ENCODE assay signal across 12 cellular contexts in the genomic region with DNA sequence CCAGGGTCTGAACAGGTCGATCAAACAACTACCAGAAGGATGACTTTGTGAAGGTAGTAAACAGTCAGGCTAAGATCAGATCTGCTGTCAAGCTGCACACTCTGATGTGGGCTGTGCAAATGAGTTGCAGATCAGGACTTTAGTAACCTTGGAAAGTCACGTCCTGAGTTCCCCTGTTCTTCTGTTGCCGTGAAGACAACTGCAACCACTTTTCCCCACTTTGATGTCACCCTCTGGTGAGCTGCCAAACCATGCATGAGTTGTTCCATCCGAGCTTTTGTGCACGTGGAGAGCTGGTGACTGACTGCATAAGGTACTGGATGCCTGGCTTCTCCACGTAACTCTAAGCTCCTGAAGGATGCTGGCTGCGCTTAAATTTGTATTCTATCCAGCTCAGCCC.
A peak's percentile ranks its signal among the peaks of the same experiment; 100 is the strongest.
DNase-seq lines count a peak whose midpoint lies in the region; ATAC-seq, FAIRE-seq and TF ChIP-seq lines count a peak whose summit lies in the region.
"Had no signal": no experiment of that assay in that cellular context is flagged by ENCODE, and none has a peak within 500 bp of the region (broad histone marks: within the 10 kb centered on the region; RNA-seq: fewer than 3 reads in every experiment).

No MANE protein-coding gene starts in this region.

- peaks cover 5% of the 10 kb centered on the region for H3K9me3 Mint-ChIP-seq in activated CD8-positive, alpha-beta T cell treated with anti-CD3 and anti-CD28 coated beads for 36 hours
- H3K9me3 Mint-ChIP-seq in activated CD8-positive, alpha-beta T cell treated with anti-CD3 and anti-CD28 coated beads, Interleukin-2, amount 10 ng/mL, durations not matched to agents 7 days and 5 days (ENCODE audit: insufficient read depth): peaks cover 7% of the 10 kb centered on the region

- intact Hi-C loops in activated CD8-positive, alpha-beta T cell treated with anti-CD3 and anti-CD28 coated beads for 36 hours (cut with micrococcal nuclease): no loop called here

- TF ChIP-seq CTCF in activated CD8-positive, alpha-beta T cell treated with anti-CD3 and anti-CD28 coated beads for 36 hours (IDR thresholded peaks at IDR 0.05): no peak

- POLR2A ChIA-PET in activated CD8-positive, alpha-beta T cell treated with anti-CD3 and anti-CD28 coated beads for 36 hours (lab: Charles Lee): no interaction called here
- POLR2A ChIA-PET in activated CD8-positive, alpha-beta T cell treated with anti-CD3 and anti-CD28 coated beads, Interleukin-2, amount 10 ng/mL, durations not matched to agents 7 days and 5 days (lab: Charles Lee): no interaction called here

- no peaks in the 10 kb centered on the region for H3K36me3 Mint-ChIP-seq in activated CD8-positive, alpha-beta T cell treated with anti-CD3 and anti-CD28 coated beads for 36 hours (ENCODE audit: low read depth)
- H3K36me3 Mint-ChIP-seq in activated CD8-positive, alpha-beta T cell treated with anti-CD3 and anti-CD28 coated beads, Interleukin-2, amount 10 ng/mL, durations not matched to agents 7 days and 5 days (ENCODE audit: low read depth): peaks cover 8% of the 10 kb centered on the region

- H3K27ac Mint-ChIP-seq in activated CD8-positive, alpha-beta T cell treated with anti-CD3 and anti-CD28 coated beads for 36 hours: no peak overlapping the region
- no peak overlapping the region for H3K27ac Mint-ChIP-seq in activated CD8-positive, alpha-beta T cell treated with anti-CD3 and anti-CD28 coated beads, Interleukin-2, amount 10 ng/mL, durations not matched to agents 7 days and 5 days

- CTCF ChIA-PET in activated CD8-positive, alpha-beta T cell treated with anti-CD3 and anti-CD28 coated beads for 36 hours (lab: Charles Lee): no interaction called here
- CTCF ChIA-PET in activated CD8-positive, alpha-beta T cell treated with anti-CD3 and anti-CD28 coated beads, Interleukin-2, amount 10 ng/mL, durations not matched to agents 7 days and 5 days (lab: Charles Lee): interaction anchor here (1.2 to 1.5 kb wide), 2 partner anchors 16 to 19 kb away, joined by 3 to 4 read pairs; no protein-coding TSS in a partner anchor

- H3K4me1 Mint-ChIP-seq in activated CD8-positive, alpha-beta T cell treated with anti-CD3 and anti-CD28 coated beads for 36 hours (ENCODE audit: low read depth): peaks cover 15% of the 10 kb centered on the region
- peaks cover 17% of the 10 kb centered on the region for H3K4me1 Mint-ChIP-seq in activated CD8-positive, alpha-beta T cell treated with anti-CD3 and anti-CD28 coated beads, Interleukin-2, amount 10 ng/mL, durations not matched to agents 7 days and 5 days (ENCODE audit: low read depth)

- peak; percentile 66 for DNase-seq in activated CD8-positive, alpha-beta T cell treated with anti-CD3 and anti-CD28 coated beads for 36 hours
- no peak for DNase-seq in activated CD8-positive, alpha-beta T cell treated with anti-CD3 and anti-CD28 coated beads, Interleukin-2, amount 10 ng/mL, durations not matched to agents 7 days and 5 days
- peak; percentile 71 for DNase-seq in RCC 7860 (ENCODE audit: low spot score)
- peak; percentile 26 for DNase-seq in fibroblast of peridontal ligament (ENCODE audit: extremely low read depth)
- DNase-seq in stimulated activated CD8-positive, alpha-beta memory T cell treated with anti-CD3 and anti-CD28 coated beads, Interleukin-4, amount 100 ng/mL, for 48 hours: peak; percentile 61
- no peak for DNase-seq in NOMO-1 treated with DMSO at 0.1 percent for 48 hours (lab: John Stamatoyannopoulos, UW; ENCODE audit: unreplicated experiment)
- DNase-seq in NCI-H1048 (lab: John Stamatoyannopoulos, UW): no peak
- DNase-seq: effector CD8-positive, alpha-beta T cell; HCEC 1CT; NCI-H146 had no signal

- ATAC-seq in activated CD8-positive, alpha-beta T cell treated with anti-CD3 and anti-CD28 coated beads for 36 hours: peak; percentile 84
- no peak for ATAC-seq in activated CD8-positive, alpha-beta T cell treated with anti-CD3 and anti-CD28 coated beads, Interleukin-2, amount 10 ng/mL, durations not matched to agents 7 days and 5 days
- ATAC-seq in HG03442 (IDR thresholded peaks at IDR 0.05; ENCODE audit: unreplicated experiment): no peak
- ATAC-seq: sciatic nerve had no signal

- FAIRE-seq in RCC 7860 (lab: Jason Lieb, UNC): peak; percentile 77

- no peaks in the 10 kb centered on the region for H3K27me3 Mint-ChIP-seq in activated CD8-positive, alpha-beta T cell treated with anti-CD3 and anti-CD28 coated beads for 36 hours
- H3K27me3 Mint-ChIP-seq in activated CD8-positive, alpha-beta T cell treated with anti-CD3 and anti-CD28 coated beads, Interleukin-2, amount 10 ng/mL, durations not matched to agents 7 days and 5 days (ENCODE audit: low read depth): peaks cover 4% of the 10 kb centered on the region

- no peak overlapping the region for H3K4me3 Mint-ChIP-seq in activated CD8-positive, alpha-beta T cell treated with anti-CD3 and anti-CD28 coated beads for 36 hours
- H3K4me3 Mint-ChIP-seq in activated CD8-positive, alpha-beta T cell treated with anti-CD3 and anti-CD28 coated beads, Interleukin-2, amount 10 ng/mL, durations not matched to agents 7 days and 5 days: no peak overlapping the region

Comparison
In these comparisons a context has a peak if more than half of its experiments do, and no peak if none do; other contexts are left out.
1. DNase-seq: peak in activated CD8-positive, alpha-beta T cell treated with anti-CD3 and anti-CD28 coated beads for 36 hours (single experiment), RCC 7860 (single experiment), fibroblast of peridontal ligament (single experiment) and stimulated activated CD8-positive, alpha-beta memory T cell treated with anti-CD3 and anti-CD28 coated beads, Interleukin-4, amount 100 ng/mL, for 48 hours (single experiment); none in activated CD8-positive, alpha-beta T cell treated with anti-CD3 and anti-CD28 coated beads, Interleukin-2, amount 10 ng/mL, durations not matched to agents 7 days and 5 days (single experiment), NOMO-1 treated with DMSO at 0.1 percent for 48 hours (single experiment) and NCI-H1048 (single experiment).